ENCODE assay signal across 20 cellular contexts in genomic region chr12:31035226-31035625, GRCh38. TPM values are rescaled to one million over a fixed set of nuclear protein-coding genes. Genes with fewer than 3 reads are reported as not detected.
DNase-seq lines count a peak whose midpoint lies in the region; ATAC-seq and TF ChIP-seq lines count a peak whose summit lies in the region.
"Had no signal": no experiment of that assay in that cellular context is flagged by ENCODE, and none has a peak within 500 bp of the region (broad histone marks: within the 10 kb centered on the region; RNA-seq: fewer than 3 reads in every experiment).

No MANE protein-coding gene starts in this region.

- no peak overlapping the region for H3K4me3 Mint-ChIP-seq in neural crest cell
- H3K4me3 Mint-ChIP-seq: CD4-positive, alpha-beta T cell had no signal

- no peaks in the 10 kb centered on the region for H3K36me3 Mint-ChIP-seq in neural crest cell (ENCODE audit: low read depth)

- H3K27me3 Mint-ChIP-seq in neural crest cell (ENCODE audit: low read depth): no peaks in the 10 kb centered on the region

- no peak for TF ChIP-seq CTCF in neural crest cell (conservative IDR thresholded peaks at IDR 0.05)

- H3K27ac Mint-ChIP-seq in neural crest cell (ENCODE audit: unreplicated experiment): peak overlapping the region; percentile 40
- H3K27ac Mint-ChIP-seq: CD4-positive, alpha-beta T cell had no signal

- no peaks in the 10 kb centered on the region for H3K4me1 Mint-ChIP-seq in neural crest cell

- H3K9me3 Mint-ChIP-seq in neural crest cell: no peaks in the 10 kb centered on the region
- H3K9me3 Mint-ChIP-seq: CD4-positive, alpha-beta T cell had no signal

- ATAC-seq in HG03520 (IDR thresholded peaks at IDR 0.05; ENCODE audit: unreplicated experiment): no peak

- peak; percentile 56 for DNase-seq in AG20443 (ENCODE audit: low spot score)
- peak; percentile 43 for DNase-seq in HT-29 (ENCODE audit: low spot score)
- DNase-seq in caudate nucleus (lab: John Stamatoyannopoulos, UW): no peak
- DNase-seq in neural crest cell (ENCODE audit: low read depth, low spot score): no peak
- DNase-seq in HK-2 (ENCODE audit: unreplicated experiment): no peak
- DNase-seq in NCI-H1105 (lab: John Stamatoyannopoulos, UW): no peak
- DNase-seq in T-helper 9 cell: no peak
- DNase-seq: ACHN; BE2C; CD4-positive, alpha-beta T cell; DMS79 treated with DMSO at 0.1 percent for 48 hours; MM.1S; NCI-H1105 treated with DMSO at 0.1 percent for 48 hours; NCI-H1694 treated with DMSO at 0.1 percent for 48 hours; NCI-H446; OCI-M1; SJCRH30; SW 1271 had no signal

- peak overlapping the region; percentile 36 for H3K27ac ChIP-seq in caudate nucleus (ENCODE audit: low read depth, low read length)
- H3K27ac ChIP-seq: KMS-11, SJCRH30 had no signal

RNA-seq across cellular contexts. Expression of gene DDX11, which starts 38.4 kb away (rescaled TPM):
- total RNA-seq in HT-29 (2014; rRNA removed; shearing (Covaris generic)): 140 and 145 TPM in 2 replicates
- 199 and 202 TPM in 2 replicates for total RNA-seq in neural crest cell

Comparison
In these comparisons a context has a peak if more than half of its experiments do, and no peak if none do; other contexts are left out.
1. DNase-seq: peak in AG20443 (single experiment) and HT-29 (single experiment); none in caudate nucleus (0 of 61), neural crest cell (single experiment), HK-2 (single experiment), NCI-H1105 (single experiment) and T-helper 9 cell (single experiment).